10 cellular contexts compared by ENCODE assay signal in genomic region chr15:68271854-68272471, GRCh38. TPM values are rescaled to one million over a fixed set of nuclear protein-coding genes. Genes with fewer than 3 reads are reported as not detected.
DNase-seq lines count a peak whose midpoint lies in the region; ATAC-seq, FAIRE-seq and TF ChIP-seq lines count a peak whose summit lies in the region.
"Had no signal": no experiment of that assay in that cellular context is flagged by ENCODE, and none has a peak within 500 bp of the region (broad histone marks: within the 10 kb centered on the region; RNA-seq: fewer than 3 reads in every experiment).

No MANE protein-coding gene starts in this region.

- H3K27me3 Mint-ChIP-seq in natural killer cell (ENCODE audit: low read depth in 2 of 2) = peaks cover 13 to 16% of the 10 kb centered on the region in 2 donors

- no peak overlapping the region for H2BK120ac ChIP-seq in neuronal stem cell (ENCODE audit: low read depth, low read length)

- H3K4me3 Mint-ChIP-seq in natural killer cell = no peak overlapping the region
- H3K4me3 Mint-ChIP-seq: activated naive CD8-positive, alpha-beta T cell treated with anti-CD3 and anti-CD28 coated beads, Interleukin-2, amount 10 ng/mL, durations not matched to agents 7 days and 5 days had no signal

- H3K4me3 ChIP-seq in BJ (ENCODE audit: low read depth, low read length) = no peak overlapping the region
- H3K4me3 ChIP-seq in fibroblast of pulmonary artery (replicated peaks; ENCODE audit: low read depth, low read length) = no peak overlapping the region
- H3K4me3 ChIP-seq in neuronal stem cell (ENCODE audit: low read length in 2 of 2) = no peak overlapping the region

- no peak overlapping the region for H3K23ac ChIP-seq in neuronal stem cell (ENCODE audit: low read depth, low read length, poor library complexity)

- H2BK15ac ChIP-seq in neuronal stem cell (ENCODE audit: low read length) = no peak overlapping the region

- ATAC-seq in GM21381 (IDR thresholded peaks at IDR 0.05; ENCODE audit: unreplicated experiment) (no peak), natural killer cell (no peak)

- H4K8ac ChIP-seq in neuronal stem cell (ENCODE audit: low read depth, low read length) = no peak overlapping the region

- H2AFZ ChIP-seq in neuronal stem cell (ENCODE audit: low read length) = peak overlapping the region; percentile 76

- POLR2A ChIA-PET in BJ (lab: Charles Lee) = interaction anchor here (0.6 kb wide), 1 partner anchor 21 kb away, joined by 5 read pairs; no protein-coding TSS in a partner anchor

- H3K79me1 ChIP-seq in neuronal stem cell (ENCODE audit: low read depth, low read length) = no peaks in the 10 kb centered on the region

- no peaks in the 10 kb centered on the region for H3K27me3 ChIP-seq in BJ (ENCODE audit: control insufficient read depth, insufficient read depth, low read length)
- no peaks in the 10 kb centered on the region for H3K27me3 ChIP-seq in neuronal stem cell (ENCODE audit: control insufficient read depth in 3 of 3, insufficient read depth in 3 of 3, low read depth in 1 of 3, low read length in 3 of 3)

- H3K4me1 ChIP-seq in neuronal stem cell (ENCODE audit: control insufficient read depth in 2 of 2, insufficient read depth in 1 of 2, low read depth in 1 of 2, low read length in 2 of 2) = peaks cover 5 to 6% of the 10 kb centered on the region in 2 donors

- CTCF ChIA-PET in BJ (lab: Yijun Ruan, JAX) = interaction anchor here (0.9 kb wide), 1 partner anchor 19 kb away, joined by 3 read pairs; no protein-coding TSS in a partner anchor

- H4K91ac ChIP-seq in neuronal stem cell (ENCODE audit: low read depth, low read length, poor library complexity) = no peak overlapping the region

- H3K14ac ChIP-seq in neuronal stem cell (ENCODE audit: low read length) = no peak overlapping the region

- no peak overlapping the region for H2BK12ac ChIP-seq in neuronal stem cell (ENCODE audit: low read length)

- WGBS in neuronal stem cell (ENCODE audit: extremely low coverage in 2 of 2, insufficient read length in 2 of 2, insufficient replicate concordance in 1 of 2), 2 donors = no CpG with 5 or more reads among the region's 11 CpGs

- no peak overlapping the region for H3K18ac ChIP-seq in neuronal stem cell (ENCODE audit: low read length)

- intact Hi-C loops in natural killer cell (cut with micrococcal nuclease) = no loop called here

- no peaks in the 10 kb centered on the region for H3K36me3 ChIP-seq in BJ (ENCODE audit: control insufficient read depth, insufficient read depth, low read length)
- H3K36me3 ChIP-seq in neuronal stem cell (replicated peaks in 1 of 2; ENCODE audit: control insufficient read depth in 2 of 2, insufficient read depth in 2 of 2, low read length in 2 of 2) = no peaks in the 10 kb centered on the region

- H3K4ac ChIP-seq in neuronal stem cell (ENCODE audit: low read length) = no peak overlapping the region

- peaks cover 5 to 6% of the 10 kb centered on the region in 2 donors for H3K4me1 Mint-ChIP-seq in natural killer cell

- peak overlapping the region; percentile 72 for H2AK5ac ChIP-seq in neuronal stem cell (ENCODE audit: low read depth, low read length)

- H3K27ac ChIP-seq in neuronal stem cell (replicated peaks; ENCODE audit: low read length) = no peak overlapping the region

- H3K9ac ChIP-seq in neuronal stem cell (ENCODE audit: low read depth, low read length, poor library complexity) = no peak overlapping the region

- TF ChIP-seq CTCF in BJ (IDR thresholded peaks at IDR 0.05; ENCODE audit: insufficient read depth, low read depth, low read length) (no peak), fibroblast of pulmonary artery (IDR thresholded peaks at IDR 0.05; ENCODE audit: low read length, missing control alignments) (no peak), natural killer cell (IDR thresholded peaks at IDR 0.05) (no peak)

- H3K4me2 ChIP-seq in neuronal stem cell (ENCODE audit: insufficient read depth, low read length, poor library complexity, severe bottlenecking) = no peak overlapping the region

- no peaks in the 10 kb centered on the region for H3K9me3 ChIP-seq in neuronal stem cell (replicated peaks in 1 of 2; ENCODE audit: control insufficient read depth in 2 of 2, insufficient read depth in 1 of 2, low read depth in 1 of 2, low read length in 2 of 2)

- no peaks in the 10 kb centered on the region for H3K36me3 Mint-ChIP-seq in natural killer cell
- H3K36me3 Mint-ChIP-seq: activated naive CD8-positive, alpha-beta T cell treated with anti-CD3 and anti-CD28 coated beads, Interleukin-2, amount 10 ng/mL, durations not matched to agents 7 days and 5 days had no signal

- no peak overlapping the region for H3K27ac Mint-ChIP-seq in natural killer cell
- H3K27ac Mint-ChIP-seq: activated naive CD8-positive, alpha-beta T cell treated with anti-CD3 and anti-CD28 coated beads, Interleukin-2, amount 10 ng/mL, durations not matched to agents 7 days and 5 days had no signal

- no peak overlapping the region for H2BK5ac ChIP-seq in neuronal stem cell (ENCODE audit: low read length)

- FAIRE-seq in RCC 7860 (lab: Jason Lieb, UNC) = no peak

- peak; percentile 62 for DNase-seq in BJ (ENCODE audit: low read depth)
- peak; percentile 77 for DNase-seq in RCC 7860 (ENCODE audit: low spot score)
- peak; percentile 61 for DNase-seq in fibroblast of pulmonary artery (ENCODE audit: low read depth)
- no peak for DNase-seq in neuronal stem cell (ENCODE audit: low spot score)
- DNase-seq in NCI-H345 treated with DMSO at 0.1 percent for 48 hours (lab: John Stamatoyannopoulos, UW; ENCODE audit: unreplicated experiment) = no peak
- no peak for DNase-seq in activated T-cell treated with anti-CD3 and anti-CD28 coated beads for 4 hours
- DNase-seq in natural killer cell = no peak
- DNase-seq: activated naive CD8-positive, alpha-beta T cell treated with anti-CD3 and anti-CD28 coated beads, Interleukin-2, amount 10 ng/mL, durations not matched to agents 7 days and 5 days; stimulated activated CD4-positive, alpha-beta T cell treated with anti-CD3 and anti-CD28 coated beads, Interleukin-2, amount 100 ng/mL, for 48 hours had no signal

- H3K9me3 Mint-ChIP-seq in natural killer cell = no peaks in the 10 kb centered on the region
- H3K9me3 Mint-ChIP-seq: activated naive CD8-positive, alpha-beta T cell treated with anti-CD3 and anti-CD28 coated beads, Interleukin-2, amount 10 ng/mL, durations not matched to agents 7 days and 5 days had no signal

RNA-seq across cellular contexts. Expression of gene FEM1B, which starts 5.6 kb away (rescaled TPM):
- polyA plus RNA-seq in BJ (2011; rRNA removed) = 58.3 and 78.4 TPM in 2 replicates
- 126 and 127 TPM in 2 replicates for polyA minus RNA-seq in BJ (2011; rRNA and poly(A)+ RNA removed)
- 27.6 TPM for polyA plus RNA-seq in neuronal stem cell (2013, experiment 1 of 2)
- 28.3 TPM for polyA plus RNA-seq in neuronal stem cell (2013, experiment 2 of 2)
- 10 to 100 TPM; 57.4 to 73.5 (median 67.9) TPM for total RNA-seq in natural killer cell

RNA-seq across cellular contexts. Expression of gene CLN6, which starts 42.4 kb away (rescaled TPM):
- polyA plus RNA-seq in BJ (2011; rRNA removed) = 22.1 and 25.4 TPM in 2 replicates
- polyA minus RNA-seq in BJ (2011; rRNA and poly(A)+ RNA removed) = 25.1 and 27.1 TPM in 2 replicates
- 19.2 TPM for polyA plus RNA-seq in neuronal stem cell (2013, experiment 1 of 2)
- 19.5 TPM for polyA plus RNA-seq in neuronal stem cell (2013, experiment 2 of 2)
- 10 to 100 TPM; 14.9 to 19.0 (median 15.5) TPM for total RNA-seq in natural killer cell

Comparison
In these comparisons a context has a peak if more than half of its experiments do, and no peak if none do; other contexts are left out.
1. DNase-seq: peak in BJ (single experiment), RCC 7860 (single experiment) and fibroblast of pulmonary artery (single experiment); none in neuronal stem cell (single experiment), NCI-H345 treated with DMSO at 0.1 percent for 48 hours (single experiment), activated T-cell treated with anti-CD3 and anti-CD28 coated beads for 4 hours (single experiment) and natural killer cell (single experiment).